Comparison of ENCODE assay signal across 8 cellular contexts in the genomic region with DNA sequence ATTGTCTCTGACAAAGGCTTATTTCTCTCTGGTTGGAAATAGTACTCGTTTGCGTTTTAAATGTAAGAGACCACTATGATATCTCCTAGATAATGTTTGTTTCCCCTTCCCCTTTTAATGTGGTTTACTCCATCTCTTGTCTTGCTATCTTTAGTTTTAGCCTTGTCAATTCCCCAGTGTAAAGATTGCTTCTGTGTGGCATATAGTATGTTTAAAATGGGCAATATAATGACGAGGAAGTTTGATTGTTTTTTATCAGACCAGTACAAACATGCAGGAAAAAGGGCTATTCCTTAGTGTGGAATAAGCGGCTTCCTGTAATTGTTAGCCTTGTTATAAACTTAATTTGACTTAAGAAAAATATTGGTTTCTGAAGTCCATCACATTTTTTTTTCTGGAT. TPM values are rescaled to one million over a fixed set of nuclear protein-coding genes. Genes with fewer than 3 reads are reported as not detected.
DNase-seq lines count a peak whose midpoint lies in the region; ATAC-seq, FAIRE-seq and TF ChIP-seq lines count a peak whose summit lies in the region.

No MANE protein-coding gene starts in this region.

- DNase-seq in activated T-cell treated with anti-CD3 and anti-CD28 coated beads, Interleukin-2, amount 50 U/mL, for 4 hours = no peak
- no peak for DNase-seq in activated T-cell treated with anti-CD3 and anti-CD28 coated beads, Interleukin-2, amount 50 U/mL, for 24 hours
- no peak for DNase-seq in astrocyte (ENCODE audit: low read depth)
- no peak for DNase-seq in right lobe of liver
- no peak for DNase-seq in tibial nerve (ENCODE audit: low spot score in 2 of 2)
- no peak for DNase-seq in NCI-H2107 treated with DMSO at 0.1 percent for 48 hours (lab: John Stamatoyannopoulos, UW; ENCODE audit: unreplicated experiment)
- DNase-seq in NCI-H128 (lab: John Stamatoyannopoulos, UW; ENCODE audit: unreplicated experiment) = no peak

- H3K4me2 ChIP-seq in astrocyte (ENCODE audit: low read length) = peak overlapping the region; percentile 86

- no peaks in the 10 kb centered on the region for H3K9me3 Mint-ChIP-seq in activated T-cell treated with anti-CD3 and anti-CD28 coated beads, Interleukin-2, amount 50 U/mL, for 4 hours
- no peaks in the 10 kb centered on the region for H3K9me3 Mint-ChIP-seq in activated T-cell treated with anti-CD3 and anti-CD28 coated beads, Interleukin-2, amount 50 U/mL, for 24 hours
- H3K9me3 Mint-ChIP-seq in astrocyte (ENCODE audit: unreplicated experiment) = no peaks in the 10 kb centered on the region

- H3K79me2 ChIP-seq in astrocyte (ENCODE audit: insufficient read depth, low read length) = peaks cover 76% of the 10 kb centered on the region

- H4K20me1 ChIP-seq in astrocyte (ENCODE audit: insufficient read depth, low read length) = peaks cover 54% of the 10 kb centered on the region

- H3K4me1 Mint-ChIP-seq in activated T-cell treated with anti-CD3 and anti-CD28 coated beads, Interleukin-2, amount 50 U/mL, for 4 hours (ENCODE audit: low read depth) = peaks cover 45% of the 10 kb centered on the region
- H3K4me1 Mint-ChIP-seq in activated T-cell treated with anti-CD3 and anti-CD28 coated beads, Interleukin-2, amount 50 U/mL, for 24 hours (ENCODE audit: low read depth) = peaks cover 52% of the 10 kb centered on the region
- peaks cover 31% of the 10 kb centered on the region for H3K4me1 Mint-ChIP-seq in astrocyte (ENCODE audit: low read depth, unreplicated experiment)

- FAIRE-seq in astrocyte (lab: Jason Lieb, UNC) = peak; percentile 17

- no peaks in the 10 kb centered on the region for H3K9me3 ChIP-seq in astrocyte (ENCODE audit: insufficient read depth, low read depth, low read length)
- no peaks in the 10 kb centered on the region for H3K9me3 ChIP-seq in right lobe of liver
- no peaks in the 10 kb centered on the region for H3K9me3 ChIP-seq in tibial nerve

- H3K4me1 ChIP-seq in astrocyte (ENCODE audit: insufficient read depth, low read length) (peaks cover 26% of the 10 kb centered on the region), right lobe of liver (peaks cover 0 to 49% (median 19%) of the 10 kb centered on the region in 4 donors), tibial nerve (peaks cover 0 to 34% (median 4%) of the 10 kb centered on the region in 4 donors)

- ATAC-seq in activated T-cell treated with anti-CD3 and anti-CD28 coated beads, Interleukin-2, amount 50 U/mL, for 4 hours = no peak
- ATAC-seq in right lobe of liver (no peak), GM18873 (IDR thresholded peaks at IDR 0.05; ENCODE audit: low FRiP score, unreplicated experiment) (no peak)

- peak overlapping the region; percentile 89 for H3K4me3 Mint-ChIP-seq in activated T-cell treated with anti-CD3 and anti-CD28 coated beads, Interleukin-2, amount 50 U/mL, for 4 hours
- no peak overlapping the region for H3K4me3 Mint-ChIP-seq in activated T-cell treated with anti-CD3 and anti-CD28 coated beads, Interleukin-2, amount 50 U/mL, for 24 hours
- peak overlapping the region; percentile 98 for H3K4me3 Mint-ChIP-seq in astrocyte (ENCODE audit: unreplicated experiment)

- no peaks in the 10 kb centered on the region for H3K27me3 Mint-ChIP-seq in activated T-cell treated with anti-CD3 and anti-CD28 coated beads, Interleukin-2, amount 50 U/mL, for 4 hours (ENCODE audit: low read depth)
- H3K27me3 Mint-ChIP-seq in activated T-cell treated with anti-CD3 and anti-CD28 coated beads, Interleukin-2, amount 50 U/mL, for 24 hours = no peaks in the 10 kb centered on the region
- H3K27me3 Mint-ChIP-seq in astrocyte (ENCODE audit: low read depth, unreplicated experiment) = no peaks in the 10 kb centered on the region

- peak overlapping the region; percentile 96 for H3K27ac ChIP-seq in astrocyte (ENCODE audit: low read depth, low read length)
- peak overlapping the region; percentile 93 to 98 (median 97) for H3K27ac ChIP-seq in right lobe of liver
- peak overlapping the region; percentile 98 to 100 (median 100) for H3K27ac ChIP-seq in tibial nerve

- 1% methylated on average over 4 of the region's 4 CpGs for WGBS in right lobe of liver (ENCODE audit: insufficient coverage, low coverage, low lambda C conversion rate, missing lambda C conversion rate)
- 2 to 5% methylated on average over 4 of the region's 4 CpGs for WGBS in tibial nerve, 2 donors

- no peak for TF ChIP-seq POLR2A in right lobe of liver (IDR thresholded peaks at IDR 0.05)
- no peak for TF ChIP-seq POLR2A in tibial nerve (IDR thresholded peaks at IDR 0.05)

- peak overlapping the region; percentile 99 for H3K9ac ChIP-seq in astrocyte (ENCODE audit: low read length)

- no peak overlapping the region for H3K27ac Mint-ChIP-seq in activated T-cell treated with anti-CD3 and anti-CD28 coated beads, Interleukin-2, amount 50 U/mL, for 24 hours
- H3K27ac Mint-ChIP-seq in astrocyte (ENCODE audit: unreplicated experiment) = peak overlapping the region; percentile 48

- H3K27me3 ChIP-seq in astrocyte (ENCODE audit: insufficient read depth, low read length) (no peaks in the 10 kb centered on the region), right lobe of liver (no peaks in the 10 kb centered on the region), tibial nerve (no peaks in the 10 kb centered on the region)

- H3K4me3 ChIP-seq in astrocyte (ENCODE audit: insufficient read depth, low read depth, low read length) (peak overlapping the region; percentile 98), right lobe of liver (peak overlapping the region; percentile 56 to 80 (median 75)), tibial nerve (peak overlapping the region; percentile 76 to 99 (median 91))

- intact Hi-C loops in right lobe of liver (cut with DNase I) = loop anchor here in 1 of 2 donors (10.0 kb wide), 1 partner anchor 223 kb away; no protein-coding TSS in a partner anchor

- no peak for TF ChIP-seq CTCF in astrocyte (IDR thresholded peaks at IDR 0.05; ENCODE audit: insufficient read depth, low read depth, low read length)
- no peak for TF ChIP-seq CTCF in right lobe of liver (IDR thresholded peaks at IDR 0.05)
- TF ChIP-seq CTCF in tibial nerve (IDR thresholded peaks at IDR 0.05) = no peak

- peak in 1 of 2 donors; percentile 21 for TF ChIP-seq EP300 in tibial nerve (IDR thresholded peaks at IDR 0.05)

- no peak overlapping the region for H2AFZ ChIP-seq in astrocyte (ENCODE audit: low read depth, low read length)

- H3K36me3 Mint-ChIP-seq in activated T-cell treated with anti-CD3 and anti-CD28 coated beads, Interleukin-2, amount 50 U/mL, for 4 hours (ENCODE audit: insufficient read depth) = no peaks in the 10 kb centered on the region
- H3K36me3 Mint-ChIP-seq in activated T-cell treated with anti-CD3 and anti-CD28 coated beads, Interleukin-2, amount 50 U/mL, for 24 hours (ENCODE audit: low read depth) = peaks cover 13% of the 10 kb centered on the region
- no peaks in the 10 kb centered on the region for H3K36me3 Mint-ChIP-seq in astrocyte (ENCODE audit: low read depth, unreplicated experiment)

- H3K36me3 ChIP-seq in astrocyte (ENCODE audit: insufficient read depth, low read length) (no peaks in the 10 kb centered on the region), right lobe of liver (no peaks in the 10 kb centered on the region), tibial nerve (no peaks in the 10 kb centered on the region)

RNA-seq across cellular contexts. Expression of gene QKI, which starts 3.1 kb away (rescaled TPM):
- 10 to 100 TPM; 58.6 to 65.4 (median 61.2) TPM for total RNA-seq in activated T-cell treated with anti-CD3 and anti-CD28 coated beads, Interleukin-2, amount 50 U/mL, for 4 hours
- total RNA-seq in astrocyte (202 and 204 TPM in 2 replicates), right lobe of liver (10 to 100 TPM; 47.6 to 80.8 (median 76.3) TPM), tibial nerve (100 to 1,000 TPM; 365 to 570 (median 511) TPM)
